In genomic region chr10:24206926-24207701, GRCh38 we compare ENCODE assay signal across 12 cellular contexts. TPM values are rescaled to one million over a fixed set of nuclear protein-coding genes. Genes with fewer than 3 reads are reported as not detected.
A peak's percentile ranks its signal among the peaks of the same experiment; 100 is the strongest.
DNase-seq lines count a peak whose midpoint lies in the region; ATAC-seq and TF ChIP-seq lines count a peak whose summit lies in the region.
"Had no signal": no experiment of that assay in that cellular context is flagged by ENCODE, and none has a peak within 500 bp of the region (broad histone marks: within the 10 kb centered on the region; RNA-seq: fewer than 3 reads in every experiment).

No MANE protein-coding gene starts in this region.

- TF ChIP-seq POLR2A in heart left ventricle (IDR thresholded peaks at IDR 0.05): no peak
- TF ChIP-seq POLR2A in vagina (IDR thresholded peaks at IDR 0.05): no peak

- H3K4me3 ChIP-seq in heart left ventricle: peak overlapping the region in 2 of 12 donors; percentile 7 to 74
- H3K4me3 ChIP-seq in left ventricle myocardium inferior: peak overlapping the region; percentile 77
- peak overlapping the region; percentile 25 for H3K4me3 ChIP-seq in parathyroid adenoma (ENCODE audit: low read depth, low read length)
- H3K4me3 ChIP-seq in vagina: no peak overlapping the region
- H3K4me3 ChIP-seq: GM23248 had no signal

- WGBS in heart left ventricle, 4 donors: 49 to 63% (median 58%) methylated on average over 7 of the region's 7 CpGs

- H3K4me1 ChIP-seq in heart left ventricle (peaks cover 4 to 52% (median 36%) of the 10 kb centered on the region in 12 donors), left ventricle myocardium inferior (peaks cover 71% of the 10 kb centered on the region), parathyroid adenoma (peaks cover 36% of the 10 kb centered on the region), vagina (peaks cover 30% of the 10 kb centered on the region)

- H3K27me3 ChIP-seq in heart left ventricle: no peaks in the 10 kb centered on the region
- no peaks in the 10 kb centered on the region for H3K27me3 ChIP-seq in left ventricle myocardium inferior (ENCODE audit: low read depth)
- no peaks in the 10 kb centered on the region for H3K27me3 ChIP-seq in parathyroid adenoma (ENCODE audit: control insufficient read depth, insufficient read depth, low read length)
- no peaks in the 10 kb centered on the region for H3K27me3 ChIP-seq in vagina

- H3K79me2 ChIP-seq in parathyroid adenoma: peaks cover 9% of the 10 kb centered on the region

- TF ChIP-seq CTCF in heart left ventricle (IDR thresholded peaks at IDR 0.05) (no peak), left ventricle myocardium inferior (IDR thresholded peaks at IDR 0.05; ENCODE audit: borderline replicate concordance) (no peak), parathyroid adenoma (IDR thresholded peaks at IDR 0.05) (no peak), vagina (IDR thresholded peaks at IDR 0.05) (no peak)

- no peak for ATAC-seq in heart left ventricle
- no peak for ATAC-seq in GM19397 (IDR thresholded peaks at IDR 0.05; ENCODE audit: unreplicated experiment)
- ATAC-seq: activated naive CD8-positive, alpha-beta T cell treated with anti-CD3 and anti-CD28 coated beads, Interleukin-2, amount 50 U/mL, for 24 hours had no signal

- intact Hi-C loops in heart left ventricle (cut with DNase I) (loop anchor here in 7 of 10 donors (5.0 to 10.0 kb wide), 4 partner anchors 150 to 300 kb away; no protein-coding TSS in a partner anchor), cardiac septum (cut with DNase I) (loop anchor here (5.0 kb wide), 1 partner anchor 155 kb away; no protein-coding TSS in a partner anchor), left ventricle myocardium inferior (cut with micrococcal nuclease) (no loop called here), vagina (cut with DNase I) (no loop called here)

- H3K4me2 ChIP-seq in parathyroid adenoma (ENCODE audit: low read length): peak overlapping the region; percentile 71
- H3K4me2 ChIP-seq: smooth muscle cell had no signal

- H3K27ac ChIP-seq in heart left ventricle: peak overlapping the region; percentile 86 to 93 (median 88)
- peak overlapping the region; percentile 94 for H3K27ac ChIP-seq in left ventricle myocardium inferior (replicated peaks)
- peak overlapping the region; percentile 88 for H3K27ac ChIP-seq in parathyroid adenoma
- peak overlapping the region; percentile 82 for H3K27ac ChIP-seq in vagina
- H3K27ac ChIP-seq: GM23248 had no signal

- H3K9me3 ChIP-seq in heart left ventricle (no peaks in the 10 kb centered on the region), left ventricle myocardium inferior (replicated peaks) (no peaks in the 10 kb centered on the region), parathyroid adenoma (ENCODE audit: control insufficient read depth, low read length) (no peaks in the 10 kb centered on the region), vagina (no peaks in the 10 kb centered on the region)

- H3K36me3 ChIP-seq in heart left ventricle (no peaks in the 10 kb centered on the region), left ventricle myocardium inferior (no peaks in the 10 kb centered on the region), parathyroid adenoma (ENCODE audit: control insufficient read depth, insufficient read depth, low read length) (no peaks in the 10 kb centered on the region), vagina (no peaks in the 10 kb centered on the region)

- H3K9ac ChIP-seq in parathyroid adenoma: no peak overlapping the region
- H3K9ac ChIP-seq: GM23248 had no signal

- DNase-seq in heart left ventricle: no peak
- DNase-seq in cardiac septum (ENCODE audit: low spot score): no peak
- no peak for DNase-seq in left ventricle myocardium inferior
- no peak for DNase-seq in vagina (ENCODE audit: extremely low spot score in 2 of 2)
- no peak for DNase-seq in kidney tubule cell (ENCODE audit: low spot score)
- DNase-seq in NCI-H187 treated with DMSO at 0.1 percent for 48 hours (lab: John Stamatoyannopoulos, UW): no peak
- DNase-seq: activated naive CD8-positive, alpha-beta T cell treated with anti-CD3 and anti-CD28 coated beads, Interleukin-2, amount 50 U/mL, for 24 hours; dorsolateral prefrontal cortex; GM23248 had no signal

- peak overlapping the region; percentile 63 for H2AFZ ChIP-seq in parathyroid adenoma
- H2AFZ ChIP-seq: GM23248 had no signal

RNA-seq across cellular contexts. Expression of gene KIAA1217, which starts 1.8 kb away (rescaled TPM):
- total RNA-seq in heart left ventricle: 10 to 100 TPM; 28.0 to 66.7 (median 38.7) TPM
- polyA plus RNA-seq in heart left ventricle: 10 to 100 TPM; 12.7 to 18.3 TPM
- total RNA-seq in cardiac septum: 24.0 TPM
- 30.2 TPM for total RNA-seq in left ventricle myocardium inferior
- 54.3 TPM for total RNA-seq in vagina

Comparison
In these comparisons a context has a peak if more than half of its experiments do, and no peak if none do; other contexts are left out.
1. intact Hi-C loops: an anchor here in heart left ventricle (5.0 to 10.0 kb wide) and cardiac septum (5.0 kb wide); none called in left ventricle myocardium inferior and vagina.
2. H3K4me3 ChIP-seq: peak in left ventricle myocardium inferior (single experiment) and parathyroid adenoma (single experiment); none in vagina (0 of 2).
3. Peak in every context shown above with its lines, with median percentiles within 50 percentile points of each other: H3K27ac ChIP-seq.